ENCODE assay signal across 11 cellular contexts in genomic region chr12:15701721-15702156, GRCh38.
DNase-seq lines count a peak whose midpoint lies in the region; ATAC-seq and TF ChIP-seq lines count a peak whose summit lies in the region.
"Had no signal": no experiment of that assay in that cellular context is flagged by ENCODE, and none has a peak within 500 bp of the region (broad histone marks: within the 10 kb centered on the region; RNA-seq: fewer than 3 reads in every experiment).

No MANE protein-coding gene starts in this region.

- POLR2A ChIA-PET in activated CD4-positive, alpha-beta memory T cell treated with anti-CD3 and anti-CD28 coated beads, Interleukin-2, amount 10 ng/mL, durations not matched to agents 7 days and 5 days (lab: Charles Lee) = no interaction called here
- POLR2A ChIA-PET in activated CD4-positive, alpha-beta memory T cell treated with anti-CD3 and anti-CD28 coated beads for 36 hours (lab: Charles Lee) = no interaction called here

- TF ChIP-seq POLR2A in breast epithelium (IDR thresholded peaks at IDR 0.05) (no peak), right lobe of liver (IDR thresholded peaks at IDR 0.05) (no peak), tibial nerve (IDR thresholded peaks at IDR 0.05) (no peak)

- DNase-seq in activated CD4-positive, alpha-beta memory T cell treated with anti-CD3 and anti-CD28 coated beads, Interleukin-2, amount 10 ng/mL, durations not matched to agents 7 days and 5 days = no peak
- DNase-seq in activated CD4-positive, alpha-beta memory T cell treated with anti-CD3 and anti-CD28 coated beads for 36 hours = no peak
- DNase-seq in breast epithelium (ENCODE audit: low spot score in 2 of 2) (no peak), right lobe of liver (no peak), tibial nerve (ENCODE audit: low spot score in 2 of 2) (no peak), NCI-H69 (lab: John Stamatoyannopoulos, UW) (no peak)
- DNase-seq: effector CD4-positive, alpha-beta T cell had no signal

- peak overlapping the region; percentile 62 to 72 for H3K27ac ChIP-seq in breast epithelium
- H3K27ac ChIP-seq in right lobe of liver = peak overlapping the region; percentile 1 to 48 (median 4)
- peak overlapping the region; percentile 27 to 88 (median 56) for H3K27ac ChIP-seq in tibial nerve

- H3K9me3 ChIP-seq in breast epithelium = no peaks in the 10 kb centered on the region
- H3K9me3 ChIP-seq in right lobe of liver = no peaks in the 10 kb centered on the region
- no peaks in the 10 kb centered on the region for H3K9me3 ChIP-seq in tibial nerve

- no peak overlapping the region for H3K4me3 Mint-ChIP-seq in activated CD4-positive, alpha-beta memory T cell treated with anti-CD3 and anti-CD28 coated beads, Interleukin-2, amount 10 ng/mL, durations not matched to agents 7 days and 5 days
- no peak overlapping the region for H3K4me3 Mint-ChIP-seq in activated CD4-positive, alpha-beta memory T cell treated with anti-CD3 and anti-CD28 coated beads for 36 hours
- H3K4me3 Mint-ChIP-seq: B cell, IgD-negative memory B cell had no signal

- H3K27ac Mint-ChIP-seq in activated CD4-positive, alpha-beta memory T cell treated with anti-CD3 and anti-CD28 coated beads, Interleukin-2, amount 10 ng/mL, durations not matched to agents 7 days and 5 days = peak overlapping the region; percentile 89
- H3K27ac Mint-ChIP-seq in activated CD4-positive, alpha-beta memory T cell treated with anti-CD3 and anti-CD28 coated beads for 36 hours = no peak overlapping the region
- H3K27ac Mint-ChIP-seq: B cell, IgD-negative memory B cell had no signal

- H3K9me3 Mint-ChIP-seq in activated CD4-positive, alpha-beta memory T cell treated with anti-CD3 and anti-CD28 coated beads, Interleukin-2, amount 10 ng/mL, durations not matched to agents 7 days and 5 days = no peaks in the 10 kb centered on the region
- H3K9me3 Mint-ChIP-seq in activated CD4-positive, alpha-beta memory T cell treated with anti-CD3 and anti-CD28 coated beads for 36 hours = no peaks in the 10 kb centered on the region
- H3K9me3 Mint-ChIP-seq: IgD-negative memory B cell had no signal

- intact Hi-C loops in activated CD4-positive, alpha-beta memory T cell treated with anti-CD3 and anti-CD28 coated beads for 36 hours (cut with micrococcal nuclease) = loop anchor here (5.0 kb wide), 3 partner anchors 109 to 1019 kb away; no protein-coding TSS in a partner anchor
- intact Hi-C loops in breast epithelium (cut with DNase I; ENCODE audit: low total_unique reads) = no loop called here
- intact Hi-C loops in right lobe of liver (cut with DNase I) = no loop called here

- H3K36me3 Mint-ChIP-seq in activated CD4-positive, alpha-beta memory T cell treated with anti-CD3 and anti-CD28 coated beads, Interleukin-2, amount 10 ng/mL, durations not matched to agents 7 days and 5 days (ENCODE audit: low read depth) = peaks cover 14% of the 10 kb centered on the region
- H3K36me3 Mint-ChIP-seq in activated CD4-positive, alpha-beta memory T cell treated with anti-CD3 and anti-CD28 coated beads for 36 hours = no peaks in the 10 kb centered on the region
- H3K36me3 Mint-ChIP-seq: IgD-negative memory B cell had no signal

- 38% methylated on average over 3 of the region's 3 CpGs for WGBS in right lobe of liver (ENCODE audit: insufficient coverage, low coverage, low lambda C conversion rate, missing lambda C conversion rate)
- WGBS in tibial nerve, 2 donors = 10 to 20% methylated on average over 3 of the region's 3 CpGs

- H3K27me3 Mint-ChIP-seq in activated CD4-positive, alpha-beta memory T cell treated with anti-CD3 and anti-CD28 coated beads, Interleukin-2, amount 10 ng/mL, durations not matched to agents 7 days and 5 days = peaks cover 1% of the 10 kb centered on the region
- peaks cover 4% of the 10 kb centered on the region for H3K27me3 Mint-ChIP-seq in activated CD4-positive, alpha-beta memory T cell treated with anti-CD3 and anti-CD28 coated beads for 36 hours
- H3K27me3 Mint-ChIP-seq: B cell, IgD-negative memory B cell had no signal

- H3K4me3 ChIP-seq in breast epithelium (no peak overlapping the region), right lobe of liver (no peak overlapping the region), tibial nerve (no peak overlapping the region)

- H3K4me1 Mint-ChIP-seq in activated CD4-positive, alpha-beta memory T cell treated with anti-CD3 and anti-CD28 coated beads, Interleukin-2, amount 10 ng/mL, durations not matched to agents 7 days and 5 days = peaks cover 42% of the 10 kb centered on the region
- peaks cover 32% of the 10 kb centered on the region for H3K4me1 Mint-ChIP-seq in activated CD4-positive, alpha-beta memory T cell treated with anti-CD3 and anti-CD28 coated beads for 36 hours (ENCODE audit: low read depth)

- H3K4me1 ChIP-seq in breast epithelium (peaks cover 0 to 4% of the 10 kb centered on the region in 2 donors), right lobe of liver (peaks cover 0 to 20% (median 0%) of the 10 kb centered on the region in 4 donors), tibial nerve (peaks cover 3 to 80% (median 37%) of the 10 kb centered on the region in 4 donors)

- no peak for TF ChIP-seq CTCF in breast epithelium (IDR thresholded peaks at IDR 0.05)
- no peak for TF ChIP-seq CTCF in right lobe of liver (IDR thresholded peaks at IDR 0.05)
- no peak for TF ChIP-seq CTCF in tibial nerve (IDR thresholded peaks at IDR 0.05)

- no peaks in the 10 kb centered on the region for H3K27me3 ChIP-seq in breast epithelium
- no peaks in the 10 kb centered on the region for H3K27me3 ChIP-seq in right lobe of liver
- no peaks in the 10 kb centered on the region for H3K27me3 ChIP-seq in tibial nerve

- ATAC-seq in right lobe of liver (peak; percentile 10 to 30 (median 20)), GM18498 (IDR thresholded peaks at IDR 0.05; ENCODE audit: unreplicated experiment) (no peak), HG03095 (IDR thresholded peaks at IDR 0.05; ENCODE audit: unreplicated experiment) (no peak)

- CTCF ChIA-PET in activated CD4-positive, alpha-beta memory T cell treated with anti-CD3 and anti-CD28 coated beads, Interleukin-2, amount 10 ng/mL, durations not matched to agents 7 days and 5 days (lab: Charles Lee) = no interaction called here
- CTCF ChIA-PET in activated CD4-positive, alpha-beta memory T cell treated with anti-CD3 and anti-CD28 coated beads for 36 hours (lab: Charles Lee) = no interaction called here

- H3K36me3 ChIP-seq in breast epithelium (no peaks in the 10 kb centered on the region), right lobe of liver (no peaks in the 10 kb centered on the region), tibial nerve (no peaks in the 10 kb centered on the region)

- TF ChIP-seq EP300 in tibial nerve (IDR thresholded peaks at IDR 0.05) = peak in 1 of 2 donors; percentile 69

Comparison
In these comparisons a context has a peak if more than half of its experiments do, and no peak if none do; other contexts are left out.
1. H3K27ac ChIP-seq: peak in every context shown above with its lines; median percentile 67 in breast epithelium; 56 in tibial nerve; 4 in right lobe of liver.
2. ATAC-seq: peak in right lobe of liver (4 of 4); none in GM18498 (single experiment) and HG03095 (single experiment).